In genomic region chr17:29625037-29625750, GRCh38 we compare ENCODE assay signal across 10 cellular contexts. TPM values are rescaled to one million over a fixed set of nuclear protein-coding genes. Genes with fewer than 3 reads are reported as not detected.
DNase-seq lines count a peak whose midpoint lies in the region; ATAC-seq and TF ChIP-seq lines count a peak whose summit lies in the region.
"Had no signal": no experiment of that assay in that cellular context is flagged by ENCODE, and none has a peak within 500 bp of the region (broad histone marks: within the 10 kb centered on the region; RNA-seq: fewer than 3 reads in every experiment).

No MANE protein-coding gene starts in this region.

- no peak for TF ChIP-seq CTCF in Calu3 (IDR thresholded peaks at IDR 0.05; ENCODE audit: unreplicated experiment)

- no peak for DNase-seq in activated naive CD4-positive, alpha-beta T cell treated with anti-CD3 and anti-CD28 coated beads, Interleukin-2, amount 10 ng/mL, durations not matched to agents 7 days and 5 days
- DNase-seq in T-cell (no peak), cardiac septum (ENCODE audit: low spot score) (peak; percentile 74), NCI-H524 treated with DMSO at 0.1 percent for 48 hours (lab: John Stamatoyannopoulos, UW) (no peak), Calu3 (no peak)
- DNase-seq: activated CD4-positive, alpha-beta T cell treated with anti-CD3 and anti-CD28 coated beads for 1 hour; thyroid gland had no signal

- peak overlapping the region; percentile 30 for H3K27ac ChIP-seq in temporal lobe (ENCODE audit: low read depth, low read length)

- ATAC-seq in T-cell (replicated peaks in 1 of 4) (no peak), GM19328 (IDR thresholded peaks at IDR 0.05; ENCODE audit: unreplicated experiment) (no peak)

- H3K27me3 Mint-ChIP-seq in activated naive CD4-positive, alpha-beta T cell treated with anti-CD3 and anti-CD28 coated beads, Interleukin-2, amount 50 U/mL, for 24 hours = no peaks in the 10 kb centered on the region
- H3K27me3 Mint-ChIP-seq in activated naive CD4-positive, alpha-beta T cell treated with anti-CD3 and anti-CD28 coated beads, Interleukin-2, amount 10 ng/mL, durations not matched to agents 7 days and 5 days = peaks cover 24% of the 10 kb centered on the region
- no peaks in the 10 kb centered on the region for H3K27me3 Mint-ChIP-seq in T-cell
- H3K27me3 Mint-ChIP-seq in Calu3 (ENCODE audit: unreplicated experiment) = peaks cover 10% of the 10 kb centered on the region

- H3K4me1 Mint-ChIP-seq in activated naive CD4-positive, alpha-beta T cell treated with anti-CD3 and anti-CD28 coated beads, Interleukin-2, amount 50 U/mL, for 24 hours = peaks cover 80% of the 10 kb centered on the region
- H3K4me1 Mint-ChIP-seq in activated naive CD4-positive, alpha-beta T cell treated with anti-CD3 and anti-CD28 coated beads, Interleukin-2, amount 10 ng/mL, durations not matched to agents 7 days and 5 days = peaks cover 48% of the 10 kb centered on the region
- H3K4me1 Mint-ChIP-seq in T-cell = peaks cover 38 to 54% (median 54%) of the 10 kb centered on the region in 3 donors
- no peaks in the 10 kb centered on the region for H3K4me1 Mint-ChIP-seq in Calu3 (ENCODE audit: low read depth, unreplicated experiment)

- H3K36me3 Mint-ChIP-seq in activated naive CD4-positive, alpha-beta T cell treated with anti-CD3 and anti-CD28 coated beads, Interleukin-2, amount 50 U/mL, for 24 hours = no peaks in the 10 kb centered on the region
- peaks cover 27% of the 10 kb centered on the region for H3K36me3 Mint-ChIP-seq in activated naive CD4-positive, alpha-beta T cell treated with anti-CD3 and anti-CD28 coated beads, Interleukin-2, amount 10 ng/mL, durations not matched to agents 7 days and 5 days
- H3K36me3 Mint-ChIP-seq in T-cell = peaks cover 4% of the 10 kb centered on the region
- H3K36me3 Mint-ChIP-seq in Calu3 (ENCODE audit: insufficient read depth, unreplicated experiment) = peaks cover 9% of the 10 kb centered on the region

- no peaks in the 10 kb centered on the region for H3K9me3 Mint-ChIP-seq in activated naive CD4-positive, alpha-beta T cell treated with anti-CD3 and anti-CD28 coated beads, Interleukin-2, amount 50 U/mL, for 24 hours
- H3K9me3 Mint-ChIP-seq in activated naive CD4-positive, alpha-beta T cell treated with anti-CD3 and anti-CD28 coated beads, Interleukin-2, amount 10 ng/mL, durations not matched to agents 7 days and 5 days = no peaks in the 10 kb centered on the region
- H3K9me3 Mint-ChIP-seq in T-cell = no peaks in the 10 kb centered on the region
- H3K9me3 Mint-ChIP-seq in Calu3 (ENCODE audit: low read depth, unreplicated experiment) = no peaks in the 10 kb centered on the region

- H3K4me3 Mint-ChIP-seq in activated naive CD4-positive, alpha-beta T cell treated with anti-CD3 and anti-CD28 coated beads, Interleukin-2, amount 50 U/mL, for 24 hours = peak overlapping the region; percentile 19
- H3K4me3 Mint-ChIP-seq in activated naive CD4-positive, alpha-beta T cell treated with anti-CD3 and anti-CD28 coated beads, Interleukin-2, amount 10 ng/mL, durations not matched to agents 7 days and 5 days = no peak overlapping the region
- H3K4me3 Mint-ChIP-seq in T-cell (no peak overlapping the region), Calu3 (ENCODE audit: low read depth, unreplicated experiment) (no peak overlapping the region)

- CTCF ChIA-PET in activated naive CD4-positive, alpha-beta T cell treated with anti-CD3 and anti-CD28 coated beads, Interleukin-2, amount 10 ng/mL, durations not matched to agents 7 days and 5 days (lab: Charles Lee) = interaction anchor here (1.2 to 1.8 kb wide), 6 partner anchors 8 to 306 kb away, joined by 3 to 10 read pairs (median 5); no protein-coding TSS in a partner anchor
- CTCF ChIA-PET in T-cell (lab: Charles Lee) (interaction anchor here in 1 of 2 donors (0.6 to 1.5 kb wide), 5 partner anchors 9 to 154 kb away, joined by 3 to 7 read pairs (median 4); no protein-coding TSS in a partner anchor), Calu3 (lab: Charles Lee) (interaction anchor here (1.4 kb wide), 2 partner anchors 8 to 306 kb away, joined by 3 to 7 read pairs; no protein-coding TSS in a partner anchor)

- POLR2A ChIA-PET in T-cell (lab: Charles Lee) = interaction anchor here in 1 of 2 donors (0.5 kb wide), 1 partner anchor 120 kb away, joined by 3 read pairs; no protein-coding TSS in a partner anchor

- no TSS peak for BruUV-seq in Calu3 (replicated peaks; lab: Mats Ljungman, UMichigan)

- peak overlapping the region; percentile 95 for H3K27ac Mint-ChIP-seq in activated naive CD4-positive, alpha-beta T cell treated with anti-CD3 and anti-CD28 coated beads, Interleukin-2, amount 50 U/mL, for 24 hours
- H3K27ac Mint-ChIP-seq in activated naive CD4-positive, alpha-beta T cell treated with anti-CD3 and anti-CD28 coated beads, Interleukin-2, amount 10 ng/mL, durations not matched to agents 7 days and 5 days = no peak overlapping the region
- peak overlapping the region; percentile 36 to 61 for H3K27ac Mint-ChIP-seq in T-cell
- H3K27ac Mint-ChIP-seq in Calu3 (ENCODE audit: unreplicated experiment) = no peak overlapping the region

- intact Hi-C loops in cardiac septum (cut with DNase I) = no loop called here
- intact Hi-C loops in Calu3 (cut with micrococcal nuclease; ENCODE audit: unreplicated experiment) = no loop called here

RNA-seq across cellular contexts. Expression of gene CORO6, which starts 2.5 kb away (rescaled TPM):
- total RNA-seq in T-cell = 1 to 10 TPM; 2.4 to 4.1 (median 3.6) TPM
- total RNA-seq in cardiac septum = 128 TPM
- 0.98 TPM for total RNA-seq in temporal lobe
- total RNA-seq in Calu3 (2022) = 0.47 and 0.49 TPM in 2 replicates

RNA-seq across cellular contexts. Expression of gene ANKRD13B, which starts 32.3 kb away (rescaled TPM):
- 1 to 10 TPM; 1.7 to 6.4 (median 4.1) TPM for total RNA-seq in T-cell
- total RNA-seq in cardiac septum = 8.1 TPM
- 23.1 TPM for total RNA-seq in temporal lobe
- total RNA-seq in Calu3 (2022) = 8.8 TPM in 2 replicates

RNA-seq across cellular contexts. Expression of gene GIT1, which starts 35.7 kb away (rescaled TPM):
- 10 to 100 TPM; 36.7 to 86.4 (median 71.8) TPM for total RNA-seq in T-cell
- 36.2 TPM for total RNA-seq in cardiac septum
- total RNA-seq in temporal lobe = 42.5 TPM
- 46.3 and 47.7 TPM in 2 replicates for total RNA-seq in Calu3 (2022)

RNA-seq across cellular contexts. Expression of gene TP53I13, which starts 56.7 kb away (rescaled TPM):
- total RNA-seq in T-cell (100 to 1,000 TPM in 3 of 5 donors, 10 to 100 TPM in 2; 56.0 to 166 (median 128) TPM), cardiac septum (31.9 TPM), temporal lobe (4.4 TPM), Calu3 (2022) (32.8 and 35.1 TPM in 2 replicates)

RNA-seq across cellular contexts. Expression of gene ABHD15, which starts 58.4 kb away (rescaled TPM):
- total RNA-seq in T-cell (10 to 100 TPM in 4 of 5 donors, 1 to 10 TPM in 1; 7.9 to 23.1 (median 16.5) TPM), cardiac septum (5.8 TPM), temporal lobe (0.74 TPM), Calu3 (2022) (12.5 and 12.9 TPM in 2 replicates)

Comparison
In these comparisons a context has a peak if more than half of its experiments do, and no peak if none do; other contexts are left out.
1. H3K27ac Mint-ChIP-seq: peak in activated naive CD4-positive, alpha-beta T cell treated with anti-CD3 and anti-CD28 coated beads, Interleukin-2, amount 50 U/mL, for 24 hours (single experiment) and T-cell (2 of 2); none in activated naive CD4-positive, alpha-beta T cell treated with anti-CD3 and anti-CD28 coated beads, Interleukin-2, amount 10 ng/mL, durations not matched to agents 7 days and 5 days (single experiment) and Calu3 (single experiment).
2. RNA of gene CORO6, which starts 2.5 kb away (total RNA-seq): 128 TPM in cardiac septum (single experiment); 2.4 to 4.1 TPM in T-cell, 0.98 TPM in temporal lobe (single experiment) and 0.47 to 0.49 TPM in Calu3; every median in the first group is over 10 times any median in the second.